21 cellular contexts compared by ENCODE assay signal in genomic region chr1:201298381-201299367, GRCh38. TPM values are rescaled to one million over a fixed set of nuclear protein-coding genes. Genes with fewer than 3 reads are reported as not detected.
DNase-seq lines count a peak whose midpoint lies in the region; ATAC-seq lines count a peak whose summit lies in the region.
"Had no signal": no experiment of that assay in that cellular context is flagged by ENCODE, and none has a peak within 500 bp of the region (broad histone marks: within the 10 kb centered on the region; RNA-seq: fewer than 3 reads in every experiment).

No MANE protein-coding gene starts in this region.

- ATAC-seq in stimulated activated effector memory CD8-positive, alpha-beta T cell treated with anti-CD3 and anti-CD28 coated beads, Interleukin-12 subunit alpha, Interleukin-12 subunit beta, amount 100 ng/mL, for 72 hours = peak; percentile 12
- ATAC-seq in GM19395 (IDR thresholded peaks at IDR 0.05; ENCODE audit: unreplicated experiment) = no peak
- ATAC-seq: right cardiac atrium had no signal

- no peaks in the 10 kb centered on the region for H3K36me3 Mint-ChIP-seq in stimulated activated effector memory CD8-positive, alpha-beta T cell treated with anti-CD3 and anti-CD28 coated beads, Interleukin-12 subunit alpha, Interleukin-12 subunit beta, amount 100 ng/mL, for 72 hours
- H3K36me3 Mint-ChIP-seq: memory B cell had no signal

- in situ Hi-C loops in HAP-1 (cut with MboI; ENCODE audit: low sequenced_read_pairs) = no loop called here

- H3K36me3 ChIP-seq in HAP-1 (replicated peaks) = no peaks in the 10 kb centered on the region
- H3K36me3 ChIP-seq: thoracic aorta had no signal

- no peak overlapping the region for H3K27ac Mint-ChIP-seq in stimulated activated effector memory CD8-positive, alpha-beta T cell treated with anti-CD3 and anti-CD28 coated beads, Interleukin-12 subunit alpha, Interleukin-12 subunit beta, amount 100 ng/mL, for 72 hours
- H3K27ac Mint-ChIP-seq: memory B cell had no signal

- no peaks in the 10 kb centered on the region for H3K4me1 Mint-ChIP-seq in stimulated activated effector memory CD8-positive, alpha-beta T cell treated with anti-CD3 and anti-CD28 coated beads, Interleukin-12 subunit alpha, Interleukin-12 subunit beta, amount 100 ng/mL, for 72 hours
- H3K4me1 Mint-ChIP-seq: memory B cell had no signal

- H3K4me3 ChIP-seq in HAP-1 = no peak overlapping the region
- H3K4me3 ChIP-seq: thoracic aorta had no signal

- DNase-seq in HT-29 (ENCODE audit: low spot score) (peak; percentile 43), SW480 (ENCODE audit: low spot score) (peak; percentile 20), fibroblast of peridontal ligament (ENCODE audit: extremely low read depth) (peak; percentile 8), HAP-1 (ENCODE audit: low spot score in 2 of 2) (no peak), HuH-7.5 (ENCODE audit: low spot score) (no peak)
- DNase-seq in stimulated activated effector memory CD8-positive, alpha-beta T cell treated with anti-CD3 and anti-CD28 coated beads, Interleukin-12 subunit alpha, Interleukin-12 subunit beta, amount 100 ng/mL, for 72 hours (ENCODE audit: low spot score in 2 of 2) = no peak
- DNase-seq: activated CD4-positive, alpha-beta T cell treated with anti-CD3 and anti-CD28 coated beads for 48 hours; activated CD8-positive, alpha-beta memory T cell treated with anti-CD3 and anti-CD28 coated beads, Interleukin-2, amount 50 U/mL, for 48 hours; C1 segment of cervical spinal cord; glutamatergic neuron; KG1; NCI-H1417; NCI-H2171 treated with DMSO at 0.1 percent for 48 hours; right cardiac atrium; SHP77; stimulated activated CD4-positive, alpha-beta T cell treated with anti-CD3 and anti-CD28 coated beads, Interleukin-2, amount 100 ng/mL, for 24 hours; T-helper 9 cell had no signal

- H3K9me3 Mint-ChIP-seq in stimulated activated effector memory CD8-positive, alpha-beta T cell treated with anti-CD3 and anti-CD28 coated beads, Interleukin-12 subunit alpha, Interleukin-12 subunit beta, amount 100 ng/mL, for 72 hours = no peaks in the 10 kb centered on the region
- H3K9me3 Mint-ChIP-seq: memory B cell, neural crest cell had no signal

- H3K27me3 ChIP-seq in HAP-1 (ENCODE audit: low read depth) = peaks cover 1% of the 10 kb centered on the region

- H3K4me3 Mint-ChIP-seq in stimulated activated effector memory CD8-positive, alpha-beta T cell treated with anti-CD3 and anti-CD28 coated beads, Interleukin-12 subunit alpha, Interleukin-12 subunit beta, amount 100 ng/mL, for 72 hours = no peak overlapping the region
- H3K4me3 Mint-ChIP-seq: memory B cell, neural crest cell had no signal

- H3K9me3 ChIP-seq in HAP-1 = no peaks in the 10 kb centered on the region
- H3K9me3 ChIP-seq: thoracic aorta had no signal

- peaks cover 8% of the 10 kb centered on the region for H3K4me1 ChIP-seq in HAP-1

RNA-seq across cellular contexts. Expression of gene PKP1, which starts 15.4 kb away (rescaled TPM):
- 0.43 and 1.2 TPM in 2 replicates for total RNA-seq in HT-29 (2014; rRNA removed; shearing (Covaris generic))
- total RNA-seq: neural crest cell had no signal

Comparison
In these comparisons a context has a peak if more than half of its experiments do, and no peak if none do; other contexts are left out.
1. DNase-seq: peak in HT-29 (single experiment), SW480 (single experiment) and fibroblast of peridontal ligament (single experiment); none in stimulated activated effector memory CD8-positive, alpha-beta T cell treated with anti-CD3 and anti-CD28 coated beads, Interleukin-12 subunit alpha, Interleukin-12 subunit beta, amount 100 ng/mL, for 72 hours (0 of 2), HAP-1 (0 of 2) and HuH-7.5 (single experiment).